28 cellular contexts compared by ENCODE assay signal in genomic region chr14:50476134-50476533, GRCh38.
"Had no signal": no experiment of that assay in that cellular context is flagged by ENCODE, and none has a peak within 500 bp of the region (broad histone marks: within the 10 kb centered on the region; RNA-seq: fewer than 3 reads in every experiment).

No MANE protein-coding gene starts in this region.

- H3K4me1 ChIP-seq: parathyroid adenoma, psoas muscle, spleen, suprapubic skin, testis, tibial artery, transverse colon, upper lobe of right lung, uterus had no signal

- H3K27me3 ChIP-seq: neutrophil, spleen, suprapubic skin, testis, tibial artery, transverse colon, upper lobe of right lung, uterus had no signal

- H3K4me3 ChIP-seq: psoas muscle, skin epidermis, smooth muscle cell, spleen, suprapubic skin, testis, tibial artery, transverse colon, upper lobe of right lung, uterus had no signal

- H3K27ac ChIP-seq: neutrophil, parathyroid adenoma, psoas muscle, skin epidermis, spleen, suprapubic skin, testis, tibial artery, transverse colon, upper lobe of right lung, uterus had no signal

- H2AFZ ChIP-seq: parathyroid adenoma had no signal

- ATAC-seq: naive thymus-derived CD8-positive, alpha-beta T cell; natural killer cell treated with Interleukin-12 subunit alpha and Interleukin-12 subunit beta and Interleukin-15 and Interleukin-18, amount 100 ng/mL, for 72 hours; psoas muscle; right cardiac atrium; sciatic nerve; stimulated activated memory B cell treated with anti-CD40 and anti-IgM and Interleukin-4, amounts not matched to agents 10 μg/mL and 1 μg/mL and 100 μg/mL, for 72 hours; stimulated activated naive CD8-positive, alpha-beta T cell treated with anti-CD3 and anti-CD28 coated beads, Interleukin-15, amount 100 ng/mL, for 72 hours; stimulated activated naive CD8-positive, alpha-beta T cell treated with anti-CD3 and anti-CD28 coated beads, Interleukin-15, Interleukin-2, amounts not matched to agents 100 U/mL and 50 U/mL, for 24 hours; upper lobe of right lung had no signal

- H3K9ac ChIP-seq: parathyroid adenoma had no signal

- H3K9me3 ChIP-seq: suprapubic skin, testis, tibial artery, uterus had no signal

- H3K36me3 ChIP-seq: neutrophil, uterus had no signal

- H3K4me2 ChIP-seq: smooth muscle cell had no signal

- DNase-seq: naive thymus-derived CD8-positive, alpha-beta T cell; nephron progenitor cell; nucleus accumbens; psoas muscle; spleen; stimulated activated CD4-positive, alpha-beta T cell treated with anti-CD3 and anti-CD28 coated beads, Interleukin-12 subunit alpha, Interleukin-12 subunit beta, amount 100 ng/mL, for 4 hours; stimulated activated CD4-positive, alpha-beta T cell treated with anti-CD3 and anti-CD28 coated beads, Interleukin-1b, Interleukin-23, amount 100 ng/mL, for 48 hours; stimulated activated CD4-positive, alpha-beta T cell treated with anti-CD3 and anti-CD28 coated beads, Interleukin-4, amount 100 ng/mL, for 1 hour; stimulated activated CD4-positive, alpha-beta T cell treated with anti-CD3 and anti-CD28 coated beads, Interleukin-4, amount 100 ng/mL, for 4 hours; stimulated activated CD8-positive, alpha-beta memory T cell treated with anti-CD3 and anti-CD28 coated beads, Interleukin-4, amount 100 ng/mL, for 48 hours; stimulated activated naive CD4-positive, alpha-beta T cell; stimulated activated naive CD8-positive, alpha-beta T cell treated with anti-CD3 and anti-CD28 coated beads, Interleukin-15, amount 100 ng/mL, for 72 hours; stimulated activated naive CD8-positive, alpha-beta T cell treated with anti-CD3 and anti-CD28 coated beads, Interleukin-15, Interleukin-2, amounts not matched to agents 100 U/mL and 50 U/mL, for 24 hours; substantia nigra; testis; tibial artery; transverse colon; upper lobe of right lung; uterus had no signal
